In genomic region chr4:140755811-140756291, GRCh38 we compare ENCODE assay signal across 8 cellular contexts. TPM values are rescaled to one million over a fixed set of nuclear protein-coding genes. Genes with fewer than 3 reads are reported as not detected.
DNase-seq lines count a peak whose midpoint lies in the region; ATAC-seq and TF ChIP-seq lines count a peak whose summit lies in the region.

No MANE protein-coding gene starts in this region.

- H3K14ac ChIP-seq in mesenchymal stem cell (ENCODE audit: low read length in 2 of 2): peak overlapping the region in 1 of 2 experiments; percentile 97

- TF ChIP-seq EP300 in SK-N-SH (IDR thresholded peaks at IDR 0.05; ENCODE audit: borderline replicate concordance in 1 of 2, low read depth in 1 of 2, low read length in 1 of 2): no peak

- H3K36me3 Mint-ChIP-seq in endodermal cell (ENCODE audit: low read depth): peaks cover 17% of the 10 kb centered on the region
- H3K36me3 Mint-ChIP-seq in CD4-positive, alpha-beta memory T cell: no peaks in the 10 kb centered on the region

- peak; percentile 54 for ATAC-seq in HG03135 (IDR thresholded peaks at IDR 0.05; ENCODE audit: unreplicated experiment)

- TF ChIP-seq CTCF in SK-N-SH (IDR thresholded peaks at IDR 0.05): peak; percentile 12; the same call in 1 of the 2 replicates
- no peak for TF ChIP-seq CTCF in endodermal cell (conservative IDR thresholded peaks at IDR 0.05)

- H3K79me2 ChIP-seq in SK-N-SH (ENCODE audit: insufficient read depth): peaks cover 45% of the 10 kb centered on the region

- peaks cover 7% of the 10 kb centered on the region for H3K79me1 ChIP-seq in mesenchymal stem cell (replicated peaks; ENCODE audit: low read length, poor library complexity, severe bottlenecking)

- CTCF ChIA-PET in SK-N-SH (lab: Yijun Ruan, JAX): interaction anchor here (0.7 to 1.7 kb wide), 12 partner anchors 8 to 147 kb away, joined by 3 to 11 read pairs (median 3); no protein-coding TSS in a partner anchor
- CTCF ChIA-PET in CD4-positive, alpha-beta memory T cell (lab: Charles Lee; ENCODE audit: partially characterized antibody): no interaction called here

- H2BK12ac ChIP-seq in mesenchymal stem cell (ENCODE audit: low read length in 2 of 2): peak overlapping the region in 1 of 2 experiments; percentile 95

- H2BK5ac ChIP-seq in mesenchymal stem cell (ENCODE audit: low read depth, low read length, poor library complexity, severe bottlenecking): no peak overlapping the region

- peak overlapping the region; percentile 73 for H2BK120ac ChIP-seq in mesenchymal stem cell (ENCODE audit: low read depth, low read length)

- H3K4me3 ChIP-seq in SK-N-SH (ENCODE audit: low read depth in 2 of 2, low read length in 1 of 2): peak overlapping the region; percentile 89 to 93
- H3K4me3 ChIP-seq in endodermal cell (ENCODE audit: low read length): peak overlapping the region; percentile 92
- peak overlapping the region; percentile 91 to 94 for H3K4me3 ChIP-seq in mesenchymal stem cell (ENCODE audit: insufficient read depth in 1 of 2, low read depth in 1 of 2, low read length in 2 of 2)
- peak overlapping the region; percentile 48 for H3K4me3 ChIP-seq in thymus (ENCODE audit: low read length)
- H3K4me3 ChIP-seq in CD4-positive, alpha-beta memory T cell (ENCODE audit: low read length in 2 of 2): no peak overlapping the region

- peak overlapping the region; percentile 96 for H2BK15ac ChIP-seq in mesenchymal stem cell (ENCODE audit: low read depth, poor library complexity, severe bottlenecking)

- intact Hi-C loops in CD4-positive, alpha-beta memory T cell (cut with micrococcal nuclease): no loop called here

- no peaks in the 10 kb centered on the region for H4K20me1 ChIP-seq in SK-N-SH (ENCODE audit: insufficient read depth)

- H4K91ac ChIP-seq in mesenchymal stem cell (ENCODE audit: low read length): peak overlapping the region; percentile 86

- POLR2A ChIA-PET in SK-N-SH (lab: Yijun Ruan, JAX): interaction anchor here (0.6 to 1.5 kb wide), 7 partner anchors 13 to 1290 kb away, joined by 4 to 12 read pairs (median 4); partner anchors contain the start of genes ELMOD2 and RNF150
- POLR2A ChIA-PET in CD4-positive, alpha-beta memory T cell (lab: Charles Lee; ENCODE audit: partially characterized antibody): no interaction called here

- H3K9ac ChIP-seq in SK-N-SH: peak overlapping the region; percentile 81
- H3K9ac ChIP-seq in endodermal cell (ENCODE audit: extremely low read depth, low read length, poor library complexity, severe bottlenecking): peak overlapping the region; percentile 98
- peak overlapping the region; percentile 92 for H3K9ac ChIP-seq in mesenchymal stem cell (ENCODE audit: low read length)

- peak overlapping the region in 1 of 2 experiments; percentile 3 for H3K23ac ChIP-seq in mesenchymal stem cell (ENCODE audit: low read length in 2 of 2)

- H2AK5ac ChIP-seq in mesenchymal stem cell (ENCODE audit: low read length, severe bottlenecking): no peak overlapping the region

- H2AFZ ChIP-seq in SK-N-SH (ENCODE audit: low read depth) (peak overlapping the region; percentile 88; the same call in 1 of the 2 replicates), mesenchymal stem cell (ENCODE audit: low read depth, low read length) (peak overlapping the region; percentile 98)

- no peak overlapping the region for H3K27ac Mint-ChIP-seq in endodermal cell
- no peak overlapping the region for H3K27ac Mint-ChIP-seq in CD4-positive, alpha-beta memory T cell

- H3K4me1 Mint-ChIP-seq in endodermal cell: peaks cover 28% of the 10 kb centered on the region
- peaks cover 5 to 17% (median 10%) of the 10 kb centered on the region in 4 donors for H3K4me1 Mint-ChIP-seq in CD4-positive, alpha-beta memory T cell

- H3K4me2 ChIP-seq in SK-N-SH (peak overlapping the region; percentile 93), mesenchymal stem cell (ENCODE audit: low read length, poor library complexity, severe bottlenecking) (peak overlapping the region; percentile 90)

- DNase-seq in DMS53 (lab: John Stamatoyannopoulos, UW) (peak; percentile 83), SK-N-SH (peak; percentile 81), endodermal cell (peak; percentile 84), mesenchymal stem cell (peak; percentile 60)
- DNase-seq in CD4-positive, alpha-beta memory T cell: no peak

- H3K27me3 ChIP-seq in SK-N-SH (ENCODE audit: insufficient read depth) (no peaks in the 10 kb centered on the region), endodermal cell (ENCODE audit: control insufficient read depth, insufficient read depth, low read length, poor library complexity, severe bottlenecking) (no peaks in the 10 kb centered on the region), mesenchymal stem cell (ENCODE audit: control insufficient read depth in 1 of 2, insufficient read depth in 1 of 2, low read length in 2 of 2) (no peaks in the 10 kb centered on the region), thymus (ENCODE audit: control insufficient read depth, insufficient read depth) (peaks cover 26% of the 10 kb centered on the region)
- peaks cover 4% of the 10 kb centered on the region for H3K27me3 ChIP-seq in CD4-positive, alpha-beta memory T cell (ENCODE audit: insufficient read depth, low read length)

- no peaks in the 10 kb centered on the region for H3K9me2 ChIP-seq in SK-N-SH

- TF ChIP-seq POLR2A in GM19099 (IDR thresholded peaks at IDR 0.05; ENCODE audit: extremely low read depth, insufficient read length, low read depth): peak; percentile 54

- H3K36me3 ChIP-seq in SK-N-SH (replicated peaks in 1 of 2; ENCODE audit: control insufficient read depth in 1 of 2, insufficient read depth in 2 of 2, low read length in 1 of 2) (peaks cover 4 to 8% of the 10 kb centered on the region in 2 experiments), endodermal cell (ENCODE audit: control insufficient read depth, insufficient read depth, low read length) (peaks cover 13% of the 10 kb centered on the region), mesenchymal stem cell (ENCODE audit: control insufficient read depth in 1 of 2, insufficient read depth in 2 of 2, low read depth in 1 of 2, low read length in 2 of 2) (peaks cover 0 to 3% of the 10 kb centered on the region in 2 experiments), thymus (ENCODE audit: control insufficient read depth, insufficient read depth) (no peaks in the 10 kb centered on the region)
- H3K36me3 ChIP-seq in CD4-positive, alpha-beta memory T cell (ENCODE audit: insufficient read depth, low read length): no peaks in the 10 kb centered on the region

- 0% methylated on average over 18 of the region's 62 CpGs for WGBS in SK-N-SH (ENCODE audit: low lambda C conversion rate)
- 0% methylated on average over 1 to 62 of the region's 62 CpGs for WGBS in endodermal cell (ENCODE audit: insufficient coverage in 1 of 2, insufficient read length in 1 of 2), 2 experiments
- 0% methylated on average over 47 of the region's 62 CpGs for WGBS in mesenchymal stem cell
- WGBS in thymus: under 1% methylated on average over 62 of the region's 62 CpGs

- H3K9me3 Mint-ChIP-seq in endodermal cell: peaks cover 4% of the 10 kb centered on the region
- peaks cover 0 to 9% (median 2%) of the 10 kb centered on the region in 8 donors for H3K9me3 Mint-ChIP-seq in CD4-positive, alpha-beta memory T cell

- H3K4me1 ChIP-seq in SK-N-SH (ENCODE audit: control insufficient read depth in 1 of 2, insufficient read depth in 2 of 2, low read depth in 1 of 2, low read length in 1 of 2): peaks cover 0 to 10% of the 10 kb centered on the region in 2 experiments; a peak in 3 of 4 replicates
- peaks cover 4% of the 10 kb centered on the region for H3K4me1 ChIP-seq in endodermal cell (ENCODE audit: control insufficient read depth, insufficient read depth, low read length)
- H3K4me1 ChIP-seq in mesenchymal stem cell (ENCODE audit: control insufficient read depth, insufficient read depth, low read depth, low read length): peaks cover 5% of the 10 kb centered on the region
- H3K4me1 ChIP-seq in thymus (ENCODE audit: control insufficient read depth, insufficient read depth, low read length): peaks cover 8% of the 10 kb centered on the region
- peaks cover 5% of the 10 kb centered on the region for H3K4me1 ChIP-seq in CD4-positive, alpha-beta memory T cell (ENCODE audit: insufficient read depth, low read length)

- peak overlapping the region; percentile 85 to 87 for H3K4ac ChIP-seq in mesenchymal stem cell (ENCODE audit: low read depth in 1 of 2, low read length in 2 of 2)

- H3K27ac ChIP-seq in SK-N-SH (ENCODE audit: low read depth in 2 of 2, low read length in 1 of 2) (peak overlapping the region; percentile 77 to 91), endodermal cell (ENCODE audit: low read depth, low read length) (peak overlapping the region; percentile 83), mesenchymal stem cell (ENCODE audit: low read length, poor library complexity, severe bottlenecking) (peak overlapping the region; percentile 69), thymus (ENCODE audit: low read depth) (peak overlapping the region; percentile 86)
- no peak overlapping the region for H3K27ac ChIP-seq in CD4-positive, alpha-beta memory T cell (ENCODE audit: low read depth, low read length)

- no peaks in the 10 kb centered on the region for H3K9me3 ChIP-seq in SK-N-SH
- H3K9me3 ChIP-seq in endodermal cell (ENCODE audit: control insufficient read depth, low read length): peaks cover 16% of the 10 kb centered on the region
- H3K9me3 ChIP-seq in mesenchymal stem cell (ENCODE audit: control insufficient read depth, low read length): no peaks in the 10 kb centered on the region
- no peaks in the 10 kb centered on the region for H3K9me3 ChIP-seq in thymus (ENCODE audit: control insufficient read depth)
- no peaks in the 10 kb centered on the region for H3K9me3 ChIP-seq in CD4-positive, alpha-beta memory T cell (ENCODE audit: control insufficient read depth in 1 of 2, low read length in 2 of 2)

- peak overlapping the region; percentile 90 for H4K8ac ChIP-seq in mesenchymal stem cell (ENCODE audit: low read length)

- peak overlapping the region; percentile 96 to 99 for H3K18ac ChIP-seq in mesenchymal stem cell (ENCODE audit: low read depth in 1 of 2, low read length in 2 of 2)

- peaks cover 12% of the 10 kb centered on the region for H3F3A ChIP-seq in SK-N-SH (replicated peaks; ENCODE audit: insufficient read depth)

- peak overlapping the region; percentile 74 for H3K4me3 Mint-ChIP-seq in endodermal cell
- peak overlapping the region in 2 of 8 donors; percentile 25 to 62 for H3K4me3 Mint-ChIP-seq in CD4-positive, alpha-beta memory T cell

- peaks cover 36% of the 10 kb centered on the region for H3K27me3 Mint-ChIP-seq in endodermal cell (ENCODE audit: insufficient read depth)
- H3K27me3 Mint-ChIP-seq in CD4-positive, alpha-beta memory T cell: peaks cover 42% of the 10 kb centered on the region in 2 donors

- TF ChIP-seq RAD21 in SK-N-SH (IDR thresholded peaks at IDR 0.05; ENCODE audit: low read length): no peak

TF ChIP-seq in SK-N-SH, 30 proteins besides CTCF, POLR2A, EP300 and RAD21 (continues in another document):
- no peak for TF ChIP-seq ELF1 (IDR thresholded peaks at IDR 0.05)

RNA-seq across cellular contexts. Expression of gene TBC1D9, which starts 0.3 kb away (rescaled TPM):
- 13.5 and 16.1 TPM in 2 replicates for polyA plus RNA-seq in SK-N-SH (2012; rRNA removed)
- 13.1 and 14.6 TPM in 2 replicates for polyA plus RNA-seq in SK-N-SH (2012; cell fraction: cytosol; rRNA removed)
- 9.7 and 12.3 TPM in 2 replicates for polyA plus RNA-seq in SK-N-SH (2012; cell fraction: nucleus; rRNA removed)
- total RNA-seq in endodermal cell: 10 to 100 TPM; 22.3 to 29.0 TPM
- polyA plus RNA-seq in endodermal cell (2013, experiment 1 of 2): 12.2 TPM
- 12.9 TPM for polyA plus RNA-seq in endodermal cell (2013, experiment 2 of 2)
- polyA plus RNA-seq in mesenchymal stem cell (2013, experiment 1 of 2): 12.6 TPM
- 12.3 TPM for polyA plus RNA-seq in mesenchymal stem cell (2013, experiment 2 of 2)
- 10.7 TPM for polyA plus RNA-seq in thymus
- total RNA-seq in CD4-positive, alpha-beta memory T cell: under 1 TPM; 0.38 to 0.67 TPM
- polyA plus RNA-seq in CD4-positive, alpha-beta memory T cell: under 1 TPM in 1 of 2 donors, not detected in 1; 0.34 TPM

Comparison
In these comparisons a context has a peak if more than half of its experiments do, and no peak if none do; other contexts are left out.
1. DNase-seq: peak in DMS53 (single experiment), SK-N-SH (single experiment), endodermal cell (single experiment) and mesenchymal stem cell (single experiment); none in CD4-positive, alpha-beta memory T cell (0 of 5).
2. H3K4me3 ChIP-seq: peak in SK-N-SH (2 of 2), endodermal cell (single experiment), mesenchymal stem cell (2 of 2) and thymus (single experiment); none in CD4-positive, alpha-beta memory T cell (0 of 2).
3. Peak in every context shown above with its lines, with median percentiles within 50 percentile points of each other: H3K9ac ChIP-seq.